ENCODE assay signal across 8 cellular contexts in the genomic region with DNA sequence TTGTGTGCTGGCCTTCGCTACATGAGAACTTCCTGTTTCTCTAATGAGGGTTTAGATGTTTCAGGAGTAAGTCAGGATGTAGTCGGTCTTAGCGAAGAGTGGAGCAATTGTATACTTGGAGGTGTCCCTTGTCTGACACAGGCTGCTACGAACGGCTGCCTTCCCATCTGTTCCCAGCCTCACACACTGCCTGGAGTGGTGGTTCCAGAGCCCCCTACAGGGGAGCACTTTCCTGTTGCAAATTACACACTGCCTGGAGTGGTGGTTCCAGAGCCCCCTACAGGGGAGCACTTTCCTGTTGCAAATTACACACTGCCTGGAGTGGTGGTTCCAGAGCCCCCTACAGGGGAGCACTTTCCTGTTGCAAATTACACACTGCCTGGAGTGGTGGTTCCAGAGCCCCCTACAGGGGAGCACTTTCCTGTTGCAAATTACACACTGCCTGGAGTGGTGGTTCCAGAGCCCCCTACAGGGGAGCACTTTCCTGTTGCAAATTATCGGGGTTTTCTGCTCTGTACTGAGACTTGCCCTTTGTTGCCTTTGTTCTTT.
A peak's percentile ranks its signal among the peaks of the same experiment; 100 is the strongest.
DNase-seq lines count a peak whose midpoint lies in the region; ATAC-seq, FAIRE-seq and TF ChIP-seq lines count a peak whose summit lies in the region.
"Not testable (repeated sequence)": the region's sequence is repeated elsewhere in the genome, so short reads cannot be mapped to it uniquely, and the experiment has no call there.

No MANE protein-coding gene starts in this region.

- not testable (repeated sequence) for H3K79me1 ChIP-seq in mesendoderm (ENCODE audit: low read length)

- H4K5ac ChIP-seq in mesendoderm (ENCODE audit: low read length) = not testable (repeated sequence)

- not testable (repeated sequence) for H3K4me2 ChIP-seq in SK-N-SH; mesendoderm (ENCODE audit: low read length); smooth muscle cell

- peak overlapping the region; percentile 66 for H3K56ac ChIP-seq in mesendoderm (ENCODE audit: low read length)

- H2AK5ac ChIP-seq in mesendoderm (ENCODE audit: low read length) = not testable (repeated sequence)

- intact Hi-C loops in breast epithelium (cut with DNase I; ENCODE audit: low total_unique reads) = not testable (repeated sequence)

- H2BK5ac ChIP-seq in mesendoderm (ENCODE audit: low read length) = not testable (repeated sequence)

- not testable (repeated sequence) for H3K79me2 ChIP-seq in SK-N-SH (ENCODE audit: insufficient read depth); mesendoderm (ENCODE audit: control insufficient read depth, insufficient read depth, low read length); smooth muscle cell (ENCODE audit: low read depth)

- not testable (repeated sequence) for H2AFZ ChIP-seq in SK-N-SH (ENCODE audit: low read depth); smooth muscle cell (ENCODE audit: low read depth)

- H3K9ac ChIP-seq in SK-N-SH; mesendoderm (ENCODE audit: low read length); smooth muscle cell (ENCODE audit: low read depth): not testable (repeated sequence)

- not testable (repeated sequence) for H3K27ac ChIP-seq in SK-N-SH (ENCODE audit: low read depth in 2 of 2, low read length in 1 of 2); foreskin keratinocyte
- H3K27ac ChIP-seq in breast epithelium = peak overlapping the region; percentile 64 to 70
- peak overlapping the region; percentile 14 for H3K27ac ChIP-seq in mesendoderm (ENCODE audit: low read depth, low read length)
- H3K27ac ChIP-seq in smooth muscle cell (ENCODE audit: low read depth) = peak overlapping the region; percentile 33

- DNase-seq in DMS 273 (lab: John Stamatoyannopoulos, UW; ENCODE audit: unreplicated experiment) (peak; percentile 74), HTR-8/SVneo (ENCODE audit: insufficient read length, low spot score) (peak; percentile 20), NCI-H526 (lab: John Stamatoyannopoulos, UW) (peak; percentile 83 to 92), SK-N-SH (peak; percentile 15), foreskin keratinocyte (peak in 1 of 2 donors; percentile 17), mesendoderm (peak; percentile 79)
- DNase-seq in breast epithelium (ENCODE audit: low spot score in 2 of 2); smooth muscle cell (lab: John Stamatoyannopoulos, UW; ENCODE audit: unreplicated experiment): not testable (repeated sequence)

- CTCF ChIA-PET in SK-N-SH (lab: Yijun Ruan, JAX) = interaction anchor here (0.9 to 4.8 kb wide), 13 partner anchors 12 to 674 kb away, joined by 4 to 100 read pairs (median 5); no protein-coding TSS in a partner anchor

- TF ChIP-seq POLR2A in breast epithelium (IDR thresholded peaks at IDR 0.05) = not testable (repeated sequence)

- not testable (repeated sequence) for H3K27me3 ChIP-seq in SK-N-SH (ENCODE audit: insufficient read depth); breast epithelium; foreskin keratinocyte; mesendoderm (ENCODE audit: insufficient read depth, low read length, poor library complexity); smooth muscle cell (ENCODE audit: low read depth)

- peak overlapping the region; percentile 90 for H3K18ac ChIP-seq in mesendoderm (ENCODE audit: low read length)

- peak; percentile 42; the same call in 1 of the 2 replicates for TF ChIP-seq RAD21 in SK-N-SH (IDR thresholded peaks at IDR 0.05; ENCODE audit: low read length)

- not testable (repeated sequence) for TF ChIP-seq CTCF in SK-N-SH (IDR thresholded peaks at IDR 0.05); breast epithelium (IDR thresholded peaks at IDR 0.05); foreskin keratinocyte (conservative IDR thresholded peaks at IDR 0.05)
- peak; percentile 32 for TF ChIP-seq CTCF in smooth muscle cell (IDR thresholded peaks at IDR 0.05; ENCODE audit: borderline replicate concordance, insufficient read depth, poor library complexity, severe bottlenecking)

- H3K4me3 ChIP-seq in SK-N-SH (ENCODE audit: low read depth in 2 of 2, low read length in 1 of 2); mesendoderm (ENCODE audit: low read length); smooth muscle cell: not testable (repeated sequence)
- H3K4me3 ChIP-seq in breast epithelium = peak overlapping the region in 1 of 3 donors; percentile 5

- H2BK120ac ChIP-seq in mesendoderm (ENCODE audit: low read depth, low read length) = not testable (repeated sequence)

- H4K20me1 ChIP-seq in SK-N-SH (ENCODE audit: insufficient read depth); smooth muscle cell (ENCODE audit: low read depth): not testable (repeated sequence)

- H3K4me1 ChIP-seq in SK-N-SH (ENCODE audit: control insufficient read depth in 1 of 2, insufficient read depth in 2 of 2, low read depth in 1 of 2, low read length in 1 of 2); breast epithelium; foreskin keratinocyte; mesendoderm (ENCODE audit: control insufficient read depth, low read depth, low read length); smooth muscle cell (ENCODE audit: low read depth): not testable (repeated sequence)

- not testable (repeated sequence) for H3K9me3 ChIP-seq in SK-N-SH; breast epithelium; smooth muscle cell (replicated peaks; ENCODE audit: low read depth)

- TF ChIP-seq EP300 in SK-N-SH (IDR thresholded peaks at IDR 0.05; ENCODE audit: borderline replicate concordance in 1 of 2, low read depth in 1 of 2, low read length in 1 of 2) = not testable (repeated sequence)

- not testable (repeated sequence) for H4K8ac ChIP-seq in mesendoderm (ENCODE audit: low read depth, low read length)

- not testable (repeated sequence) for H3K23ac ChIP-seq in mesendoderm (ENCODE audit: low read length)

- H3K4ac ChIP-seq in mesendoderm (ENCODE audit: low read depth, low read length) = peak overlapping the region; percentile 55

- peak; percentile 48 for ATAC-seq in foreskin keratinocyte

- H3K36me3 ChIP-seq in SK-N-SH (replicated peaks in 1 of 2; ENCODE audit: control insufficient read depth in 1 of 2, insufficient read depth in 2 of 2, low read length in 1 of 2); breast epithelium; mesendoderm (ENCODE audit: control insufficient read depth, insufficient read depth, low read length); smooth muscle cell (ENCODE audit: low read depth): not testable (repeated sequence)

- not testable (repeated sequence) for H3F3A ChIP-seq in SK-N-SH (replicated peaks; ENCODE audit: insufficient read depth); smooth muscle cell (ENCODE audit: low read depth)

- WGBS in SK-N-SH (ENCODE audit: low lambda C conversion rate) = 75% methylated on average over 6 of the region's 6 CpGs
- WGBS in mesendoderm (ENCODE audit: extremely low coverage, insufficient coverage, low lambda C conversion rate) = no CpG with 5 or more reads among the region's 6 CpGs
- WGBS in smooth muscle cell (ENCODE audit: low lambda C conversion rate) = 83% methylated on average over 6 of the region's 6 CpGs

- POLR2A ChIA-PET in SK-N-SH (lab: Yijun Ruan, JAX) = not testable (repeated sequence)

- not testable (repeated sequence) for FAIRE-seq in HTR-8/SVneo (lab: Jason Lieb, UNC)

- not testable (repeated sequence) for H2BK15ac ChIP-seq in mesendoderm (replicated peaks; ENCODE audit: low read depth)

- H3K9me2 ChIP-seq in SK-N-SH = not testable (repeated sequence)
